9 cellular contexts compared by ENCODE assay signal in genomic region chr17:63439682-63440081, GRCh38. TPM values are rescaled to one million over a fixed set of nuclear protein-coding genes. Genes with fewer than 3 reads are reported as not detected.
DNase-seq lines count a peak whose midpoint lies in the region; ATAC-seq and TF ChIP-seq lines count a peak whose summit lies in the region.
"Had no signal": no experiment of that assay in that cellular context is flagged by ENCODE, and none has a peak within 500 bp of the region (broad histone marks: within the 10 kb centered on the region; RNA-seq: fewer than 3 reads in every experiment).

No MANE protein-coding gene starts in this region.

- POLR2A ChIA-PET in activated CD4-positive, alpha-beta memory T cell treated with anti-CD3 and anti-CD28 coated beads for 36 hours (lab: Charles Lee), result interaction anchor here (0.7 to 1.6 kb wide), 3 partner anchors 110 to 264 kb away, joined by 3 to 9 read pairs (median 5); partner anchors contain the start of genes DCAF7 and MAP3K3

- H4K91ac ChIP-seq in neuronal stem cell (ENCODE audit: low read depth, low read length, poor library complexity), result no peak overlapping the region

- no peak overlapping the region for H2BK120ac ChIP-seq in neuronal stem cell (ENCODE audit: low read depth, low read length)

- no peak overlapping the region for H4K8ac ChIP-seq in neuronal stem cell (ENCODE audit: low read depth, low read length)

- H2BK12ac ChIP-seq in neuronal stem cell (ENCODE audit: low read length), result no peak overlapping the region

- no peak for ATAC-seq in activated T-cell treated with anti-CD3 and anti-CD28 coated beads, Interleukin-2, amount 50 U/mL, for 4 hours
- ATAC-seq in thoracic aorta (ENCODE audit: insufficient number of reproducible peaks, low FRiP score, low read depth) (no peak), HG03432 (IDR thresholded peaks at IDR 0.05; ENCODE audit: unreplicated experiment) (no peak)

- no peak overlapping the region for H3K18ac ChIP-seq in neuronal stem cell (ENCODE audit: low read length)

- H3K36me3 ChIP-seq in thoracic aorta (no peaks in the 10 kb centered on the region), neuronal stem cell (replicated peaks in 1 of 2; ENCODE audit: control insufficient read depth in 2 of 2, insufficient read depth in 2 of 2, low read length in 2 of 2) (no peaks in the 10 kb centered on the region)

- H2AFZ ChIP-seq in neuronal stem cell (ENCODE audit: low read length), result no peak overlapping the region

- H3K27me3 ChIP-seq in thoracic aorta (replicated peaks; ENCODE audit: insufficient read depth), result no peaks in the 10 kb centered on the region
- peaks cover 0 to 31% (median 0%) of the 10 kb centered on the region in 3 experiments for H3K27me3 ChIP-seq in neuronal stem cell (ENCODE audit: control insufficient read depth in 3 of 3, insufficient read depth in 3 of 3, low read depth in 1 of 3, low read length in 3 of 3)

- intact Hi-C loops in activated CD4-positive, alpha-beta memory T cell treated with anti-CD3 and anti-CD28 coated beads for 36 hours (cut with micrococcal nuclease), result loop anchor here (1.0 kb wide), 1 partner anchor 111 kb away; the partner anchor contains the start of gene DCAF7

- no peaks in the 10 kb centered on the region for H3K36me3 Mint-ChIP-seq in activated T-cell treated with anti-CD3 and anti-CD28 coated beads, Interleukin-2, amount 50 U/mL, for 4 hours (ENCODE audit: insufficient read depth)
- H3K36me3 Mint-ChIP-seq in activated CD4-positive, alpha-beta memory T cell treated with anti-CD3 and anti-CD28 coated beads for 36 hours, result no peaks in the 10 kb centered on the region

- H3K4me3 ChIP-seq in thoracic aorta (peak overlapping the region; percentile 19), neuronal stem cell (ENCODE audit: low read length in 2 of 2) (no peak overlapping the region)

- peaks cover 38% of the 10 kb centered on the region for H3K4me1 Mint-ChIP-seq in activated T-cell treated with anti-CD3 and anti-CD28 coated beads, Interleukin-2, amount 50 U/mL, for 4 hours (ENCODE audit: low read depth)
- H3K4me1 Mint-ChIP-seq in activated CD4-positive, alpha-beta memory T cell treated with anti-CD3 and anti-CD28 coated beads for 36 hours (ENCODE audit: low read depth), result peaks cover 49% of the 10 kb centered on the region

- no peak overlapping the region for H3K23ac ChIP-seq in neuronal stem cell (ENCODE audit: low read depth, low read length, poor library complexity)

- peak overlapping the region; percentile 88 for H3K27ac Mint-ChIP-seq in activated CD4-positive, alpha-beta memory T cell treated with anti-CD3 and anti-CD28 coated beads for 36 hours

- CTCF ChIA-PET in activated CD4-positive, alpha-beta memory T cell treated with anti-CD3 and anti-CD28 coated beads for 36 hours (lab: Charles Lee), result interaction anchor here (0.9 to 4.6 kb wide), 8 partner anchors 8 to 182 kb away, joined by 3 to 38 read pairs (median 4); partner anchors contain the start of genes ACE and MAP3K3

- H3K9me3 ChIP-seq in thoracic aorta (no peaks in the 10 kb centered on the region), neuronal stem cell (replicated peaks in 1 of 2; ENCODE audit: control insufficient read depth in 2 of 2, insufficient read depth in 1 of 2, low read depth in 1 of 2, low read length in 2 of 2) (peaks cover 0 to 2% of the 10 kb centered on the region in 2 donors)

- no CpG with 5 or more reads among the region's 8 CpGs for WGBS in neuronal stem cell (ENCODE audit: extremely low coverage in 2 of 2, insufficient read length in 2 of 2, insufficient replicate concordance in 1 of 2), 2 donors

- H3K27ac ChIP-seq in thoracic aorta (no peak overlapping the region), neuronal stem cell (replicated peaks; ENCODE audit: low read length) (no peak overlapping the region)

- H3K14ac ChIP-seq in neuronal stem cell (ENCODE audit: low read length), result no peak overlapping the region

- no peak overlapping the region for H2BK15ac ChIP-seq in neuronal stem cell (ENCODE audit: low read length)

- H3K79me1 ChIP-seq in neuronal stem cell (ENCODE audit: low read depth, low read length), result peaks cover 4% of the 10 kb centered on the region

- H2AK5ac ChIP-seq in neuronal stem cell (ENCODE audit: low read depth, low read length), result no peak overlapping the region

- H3K4me2 ChIP-seq in neuronal stem cell (ENCODE audit: insufficient read depth, low read length, poor library complexity, severe bottlenecking), result no peak overlapping the region

- TF ChIP-seq CTCF in thoracic aorta (IDR thresholded peaks at IDR 0.05), result no peak

- no peaks in the 10 kb centered on the region for H3K27me3 Mint-ChIP-seq in activated T-cell treated with anti-CD3 and anti-CD28 coated beads, Interleukin-2, amount 50 U/mL, for 4 hours (ENCODE audit: low read depth)
- no peaks in the 10 kb centered on the region for H3K27me3 Mint-ChIP-seq in activated CD4-positive, alpha-beta memory T cell treated with anti-CD3 and anti-CD28 coated beads for 36 hours

- no peak for DNase-seq in activated T-cell treated with anti-CD3 and anti-CD28 coated beads, Interleukin-2, amount 50 U/mL, for 4 hours
- DNase-seq in activated T-cell treated with anti-CD3 and anti-CD28 coated beads for 4 hours (no peak), glomerular visceral epithelial cell (ENCODE audit: extremely low spot score) (peak; percentile 25), thoracic aorta (ENCODE audit: low spot score) (no peak), neuronal stem cell (ENCODE audit: low spot score) (no peak)
- DNase-seq in activated CD4-positive, alpha-beta memory T cell treated with anti-CD3 and anti-CD28 coated beads for 36 hours, result peak; percentile 47
- no peak for DNase-seq in stimulated activated CD4-positive, alpha-beta T cell treated with anti-CD3 and anti-CD28 coated beads, Interleukin-1b, Interleukin-23, amount 100 ng/mL, for 48 hours
- DNase-seq: stimulated activated CD4-positive, alpha-beta T cell treated with anti-CD3 and anti-CD28 coated beads, Interleukin-15, amount 100 ng/mL, for 24 hours had no signal

- H3K9me3 Mint-ChIP-seq in activated T-cell treated with anti-CD3 and anti-CD28 coated beads, Interleukin-2, amount 50 U/mL, for 4 hours, result no peaks in the 10 kb centered on the region
- H3K9me3 Mint-ChIP-seq in activated CD4-positive, alpha-beta memory T cell treated with anti-CD3 and anti-CD28 coated beads for 36 hours, result no peaks in the 10 kb centered on the region

- no peak overlapping the region for H2BK5ac ChIP-seq in neuronal stem cell (ENCODE audit: low read length)

- peak overlapping the region; percentile 64 for H3K4me3 Mint-ChIP-seq in activated T-cell treated with anti-CD3 and anti-CD28 coated beads, Interleukin-2, amount 50 U/mL, for 4 hours
- peak overlapping the region; percentile 50 for H3K4me3 Mint-ChIP-seq in activated CD4-positive, alpha-beta memory T cell treated with anti-CD3 and anti-CD28 coated beads for 36 hours

- H3K9ac ChIP-seq in neuronal stem cell (ENCODE audit: low read depth, low read length, poor library complexity), result no peak overlapping the region

- peaks cover 11 to 17% of the 10 kb centered on the region in 2 donors for H3K4me1 ChIP-seq in thoracic aorta (ENCODE audit: control insufficient read depth in 1 of 2, low read depth in 2 of 2)
- H3K4me1 ChIP-seq in neuronal stem cell (ENCODE audit: control insufficient read depth in 2 of 2, insufficient read depth in 1 of 2, low read depth in 1 of 2, low read length in 2 of 2), result peaks cover 6 to 9% of the 10 kb centered on the region in 2 donors

- no peak overlapping the region for H3K4ac ChIP-seq in neuronal stem cell (ENCODE audit: low read length)

RNA-seq across cellular contexts. Expression of gene CYB561, which starts 6.4 kb away (rescaled TPM):
- 1 to 10 TPM; 6.4 to 9.9 (median 8.8) TPM for total RNA-seq in activated T-cell treated with anti-CD3 and anti-CD28 coated beads, Interleukin-2, amount 50 U/mL, for 4 hours
- total RNA-seq in activated CD4-positive, alpha-beta memory T cell treated with anti-CD3 and anti-CD28 coated beads for 36 hours, result 1 to 10 TPM; 9.4 to 9.7 TPM
- 10 to 100 TPM; 19.0 to 23.7 TPM for total RNA-seq in thoracic aorta
- polyA plus RNA-seq in neuronal stem cell (2013, experiment 1 of 2), result 11.7 TPM
- polyA plus RNA-seq in neuronal stem cell (2013, experiment 2 of 2), result 12.1 TPM

RNA-seq across cellular contexts. Expression of gene ACE, which starts 37.2 kb away (rescaled TPM):
- under 1 TPM; 0.10 to 0.32 (median 0.24) TPM for total RNA-seq in activated T-cell treated with anti-CD3 and anti-CD28 coated beads, Interleukin-2, amount 50 U/mL, for 4 hours
- 1 to 10 TPM; 2.2 to 2.6 TPM for total RNA-seq in activated CD4-positive, alpha-beta memory T cell treated with anti-CD3 and anti-CD28 coated beads for 36 hours
- total RNA-seq in thoracic aorta, result 10 to 100 TPM in 1 of 2 donors, 1 to 10 TPM in 1; 5.4 to 16.5 TPM
- polyA plus RNA-seq in neuronal stem cell (2013, experiment 1 of 2), result 0.08 TPM
- polyA plus RNA-seq in neuronal stem cell (2013, experiment 2 of 2), result 0.04 TPM

Comparison
In these comparisons a context has a peak if more than half of its experiments do, and no peak if none do; other contexts are left out.
1. DNase-seq: peak in activated CD4-positive, alpha-beta memory T cell treated with anti-CD3 and anti-CD28 coated beads for 36 hours (single experiment) and glomerular visceral epithelial cell (single experiment); none in activated T-cell treated with anti-CD3 and anti-CD28 coated beads, Interleukin-2, amount 50 U/mL, for 4 hours (single experiment), activated T-cell treated with anti-CD3 and anti-CD28 coated beads for 4 hours (single experiment), thoracic aorta (single experiment), neuronal stem cell (single experiment) and stimulated activated CD4-positive, alpha-beta T cell treated with anti-CD3 and anti-CD28 coated beads, Interleukin-1b, Interleukin-23, amount 100 ng/mL, for 48 hours (single experiment).